1 cellular context compared by ENCODE assay signal in the genomic region with DNA sequence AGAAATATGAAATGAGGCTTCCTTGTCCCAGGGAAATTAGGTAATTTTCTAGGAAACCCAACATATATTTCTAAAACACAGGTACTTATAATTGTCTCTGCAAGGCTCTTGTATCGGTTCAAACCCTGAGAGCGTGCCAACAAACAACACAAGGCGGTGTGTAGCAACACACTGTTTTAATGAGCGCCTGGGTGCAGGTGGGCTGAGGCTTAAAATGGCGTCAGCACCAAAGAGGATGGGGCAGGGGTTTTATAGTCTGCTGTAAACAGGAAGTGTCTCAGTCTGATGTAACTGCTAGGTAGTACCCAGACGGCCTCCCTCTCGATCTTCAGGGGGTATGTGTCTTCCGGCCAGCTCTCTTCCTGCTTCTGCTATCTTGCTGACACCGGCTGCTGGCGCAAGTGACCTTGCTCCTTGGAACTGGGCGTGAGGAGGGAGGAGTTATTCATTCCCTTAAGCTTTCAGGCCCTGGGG.
TF ChIP-seq lines count a peak whose summit lies in the region.

No MANE protein-coding gene starts in this region.

TF ChIP-seq in HepG2, 621 proteins besides CTCF, POLR2A, EP300 and RAD21 (continued from another document and continues in another):
- TF ChIP-seq MNT (IDR thresholded peaks at IDR 0.05) (no peak), POLR2AphosphoS2 (IDR thresholded peaks at IDR 0.05; ENCODE audit: low read depth, low read length) (no peak), FOXO1 (CRISPR knock-in tag; IDR thresholded peaks at IDR 0.05) (peak; percentile 20; the same call in 1 of the 2 replicates), ZNF766 (CRISPR knock-in tag; IDR thresholded peaks at IDR 0.05; ENCODE audit: borderline replicate concordance) (no peak), ZBTB34 (CRISPR knock-in tag; IDR thresholded peaks at IDR 0.05) (no peak), RXRA (CRISPR knock-in tag; IDR thresholded peaks at IDR 0.05) (no peak), HCFC1 (IDR thresholded peaks at IDR 0.05; ENCODE audit: low read depth, low read length) (no peak), ETV5 (CRISPR knock-in tag; IDR thresholded peaks at IDR 0.05; ENCODE audit: borderline replicate concordance) (no peak), IKZF1 (IDR thresholded peaks at IDR 0.05) (no peak), FOXP4 (CRISPR knock-in tag; IDR thresholded peaks at IDR 0.05) (no peak), ISL2 (CRISPR knock-in tag; IDR thresholded peaks at IDR 0.05) (no peak), PATZ1 (CRISPR knock-in tag; IDR thresholded peaks at IDR 0.05) (no peak)
- TF ChIP-seq, protein P1, sequence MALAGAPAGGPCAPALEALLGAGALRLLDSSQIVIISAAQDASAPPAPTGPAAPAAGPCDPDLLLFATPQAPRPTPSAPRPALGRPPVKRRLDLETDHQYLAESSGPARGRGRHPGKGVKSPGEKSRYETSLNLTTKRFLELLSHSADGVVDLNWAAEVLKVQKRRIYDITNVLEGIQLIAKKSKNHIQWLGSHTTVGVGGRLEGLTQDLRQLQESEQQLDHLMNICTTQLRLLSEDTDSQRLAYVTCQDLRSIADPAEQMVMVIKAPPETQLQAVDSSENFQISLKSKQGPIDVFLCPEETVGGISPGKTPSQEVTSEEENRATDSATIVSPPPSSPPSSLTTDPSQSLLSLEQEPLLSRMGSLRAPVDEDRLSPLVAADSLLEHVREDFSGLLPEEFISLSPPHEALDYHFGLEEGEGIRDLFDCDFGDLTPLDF (CRISPR knock-in tag; IDR thresholded peaks at IDR 0.05), result no peak
- TF ChIP-seq, protein P2, sequence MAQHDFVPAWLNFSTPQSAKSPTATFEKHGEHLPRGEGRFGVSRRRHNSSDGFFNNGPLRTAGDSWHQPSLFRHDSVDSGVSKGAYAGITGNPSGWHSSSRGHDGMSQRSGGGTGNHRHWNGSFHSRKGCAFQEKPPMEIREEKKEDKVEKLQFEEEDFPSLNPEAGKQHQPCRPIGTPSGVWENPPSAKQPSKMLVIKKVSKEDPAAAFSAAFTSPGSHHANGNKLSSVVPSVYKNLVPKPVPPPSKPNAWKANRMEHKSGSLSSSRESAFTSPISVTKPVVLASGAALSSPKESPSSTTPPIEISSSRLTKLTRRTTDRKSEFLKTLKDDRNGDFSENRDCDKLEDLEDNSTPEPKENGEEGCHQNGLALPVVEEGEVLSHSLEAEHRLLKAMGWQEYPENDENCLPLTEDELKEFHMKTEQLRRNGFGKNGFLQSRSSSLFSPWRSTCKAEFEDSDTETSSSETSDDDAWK (CRISPR knock-in tag; IDR thresholded peaks at IDR 0.05), result no peak
- TF ChIP-seq, protein P3, sequence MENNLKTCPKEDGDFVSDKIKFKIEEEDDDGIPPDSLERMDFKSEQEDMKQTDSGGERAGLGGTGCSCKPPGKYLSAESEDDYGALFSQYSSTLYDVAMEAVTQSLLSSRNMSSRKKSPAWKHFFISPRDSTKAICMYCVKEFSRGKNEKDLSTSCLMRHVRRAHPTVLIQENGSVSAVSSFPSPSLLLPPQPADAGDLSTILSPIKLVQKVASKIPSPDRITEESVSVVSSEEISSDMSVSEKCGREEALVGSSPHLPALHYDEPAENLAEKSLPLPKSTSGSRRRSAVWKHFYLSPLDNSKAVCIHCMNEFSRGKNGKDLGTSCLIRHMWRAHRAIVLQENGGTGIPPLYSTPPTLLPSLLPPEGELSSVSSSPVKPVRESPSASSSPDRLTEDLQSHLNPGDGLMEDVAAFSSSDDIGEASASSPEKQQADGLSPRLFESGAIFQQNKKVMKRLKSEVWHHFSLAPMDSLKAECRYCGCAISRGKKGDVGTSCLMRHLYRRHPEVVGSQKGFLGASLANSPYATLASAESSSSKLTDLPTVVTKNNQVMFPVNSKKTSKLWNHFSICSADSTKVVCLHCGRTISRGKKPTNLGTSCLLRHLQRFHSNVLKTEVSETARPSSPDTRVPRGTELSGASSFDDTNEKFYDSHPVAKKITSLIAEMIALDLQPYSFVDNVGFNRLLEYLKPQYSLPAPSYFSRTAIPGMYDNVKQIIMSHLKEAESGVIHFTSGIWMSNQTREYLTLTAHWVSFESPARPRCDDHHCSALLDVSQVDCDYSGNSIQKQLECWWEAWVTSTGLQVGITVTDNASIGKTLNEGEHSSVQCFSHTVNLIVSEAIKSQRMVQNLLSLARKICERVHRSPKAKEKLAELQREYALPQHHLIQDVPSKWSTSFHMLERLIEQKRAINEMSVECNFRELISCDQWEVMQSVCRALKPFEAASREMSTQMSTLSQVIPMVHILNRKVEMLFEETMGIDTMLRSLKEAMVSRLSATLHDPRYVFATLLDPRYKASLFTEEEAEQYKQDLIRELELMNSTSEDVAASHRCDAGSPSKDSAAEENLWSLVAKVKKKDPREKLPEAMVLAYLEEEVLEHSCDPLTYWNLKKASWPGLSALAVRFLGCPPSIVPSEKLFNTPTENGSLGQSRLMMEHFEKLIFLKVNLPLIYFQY (CRISPR knock-in tag; IDR thresholded peaks at IDR 0.05; ENCODE audit: borderline replicate concordance), result no peak
- TF ChIP-seq, protein P4, sequence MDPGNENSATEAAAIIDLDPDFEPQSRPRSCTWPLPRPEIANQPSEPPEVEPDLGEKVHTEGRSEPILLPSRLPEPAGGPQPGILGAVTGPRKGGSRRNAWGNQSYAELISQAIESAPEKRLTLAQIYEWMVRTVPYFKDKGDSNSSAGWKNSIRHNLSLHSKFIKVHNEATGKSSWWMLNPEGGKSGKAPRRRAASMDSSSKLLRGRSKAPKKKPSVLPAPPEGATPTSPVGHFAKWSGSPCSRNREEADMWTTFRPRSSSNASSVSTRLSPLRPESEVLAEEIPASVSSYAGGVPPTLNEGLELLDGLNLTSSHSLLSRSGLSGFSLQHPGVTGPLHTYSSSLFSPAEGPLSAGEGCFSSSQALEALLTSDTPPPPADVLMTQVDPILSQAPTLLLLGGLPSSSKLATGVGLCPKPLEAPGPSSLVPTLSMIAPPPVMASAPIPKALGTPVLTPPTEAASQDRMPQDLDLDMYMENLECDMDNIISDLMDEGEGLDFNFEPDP (CRISPR knock-in tag; conservative IDR thresholded peaks at IDR 0.05), result no peak
- TF ChIP-seq, protein P5, sequence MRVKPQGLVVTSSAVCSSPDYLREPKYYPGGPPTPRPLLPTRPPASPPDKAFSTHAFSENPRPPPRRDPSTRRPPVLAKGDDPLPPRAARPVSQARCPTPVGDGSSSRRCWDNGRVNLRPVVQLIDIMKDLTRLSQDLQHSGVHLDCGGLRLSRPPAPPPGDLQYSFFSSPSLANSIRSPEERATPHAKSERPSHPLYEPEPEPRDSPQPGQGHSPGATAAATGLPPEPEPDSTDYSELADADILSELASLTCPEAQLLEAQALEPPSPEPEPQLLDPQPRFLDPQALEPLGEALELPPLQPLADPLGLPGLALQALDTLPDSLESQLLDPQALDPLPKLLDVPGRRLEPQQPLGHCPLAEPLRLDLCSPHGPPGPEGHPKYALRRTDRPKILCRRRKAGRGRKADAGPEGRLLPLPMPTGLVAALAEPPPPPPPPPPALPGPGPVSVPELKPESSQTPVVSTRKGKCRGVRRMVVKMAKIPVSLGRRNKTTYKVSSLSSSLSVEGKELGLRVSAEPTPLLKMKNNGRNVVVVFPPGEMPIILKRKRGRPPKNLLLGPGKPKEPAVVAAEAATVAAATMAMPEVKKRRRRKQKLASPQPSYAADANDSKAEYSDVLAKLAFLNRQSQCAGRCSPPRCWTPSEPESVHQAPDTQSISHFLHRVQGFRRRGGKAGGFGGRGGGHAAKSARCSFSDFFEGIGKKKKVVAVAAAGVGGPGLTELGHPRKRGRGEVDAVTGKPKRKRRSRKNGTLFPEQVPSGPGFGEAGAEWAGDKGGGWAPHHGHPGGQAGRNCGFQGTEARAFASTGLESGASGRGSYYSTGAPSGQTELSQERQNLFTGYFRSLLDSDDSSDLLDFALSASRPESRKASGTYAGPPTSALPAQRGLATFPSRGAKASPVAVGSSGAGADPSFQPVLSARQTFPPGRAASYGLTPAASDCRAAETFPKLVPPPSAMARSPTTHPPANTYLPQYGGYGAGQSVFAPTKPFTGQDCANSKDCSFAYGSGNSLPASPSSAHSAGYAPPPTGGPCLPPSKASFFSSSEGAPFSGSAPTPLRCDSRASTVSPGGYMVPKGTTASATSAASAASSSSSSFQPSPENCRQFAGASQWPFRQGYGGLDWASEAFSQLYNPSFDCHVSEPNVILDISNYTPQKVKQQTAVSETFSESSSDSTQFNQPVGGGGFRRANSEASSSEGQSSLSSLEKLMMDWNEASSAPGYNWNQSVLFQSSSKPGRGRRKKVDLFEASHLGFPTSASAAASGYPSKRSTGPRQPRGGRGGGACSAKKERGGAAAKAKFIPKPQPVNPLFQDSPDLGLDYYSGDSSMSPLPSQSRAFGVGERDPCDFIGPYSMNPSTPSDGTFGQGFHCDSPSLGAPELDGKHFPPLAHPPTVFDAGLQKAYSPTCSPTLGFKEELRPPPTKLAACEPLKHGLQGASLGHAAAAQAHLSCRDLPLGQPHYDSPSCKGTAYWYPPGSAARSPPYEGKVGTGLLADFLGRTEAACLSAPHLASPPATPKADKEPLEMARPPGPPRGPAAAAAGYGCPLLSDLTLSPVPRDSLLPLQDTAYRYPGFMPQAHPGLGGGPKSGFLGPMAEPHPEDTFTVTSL (CRISPR knock-in tag; IDR thresholded peaks at IDR 0.05; ENCODE audit: borderline replicate concordance), result no peak
- TF ChIP-seq, protein P6, sequence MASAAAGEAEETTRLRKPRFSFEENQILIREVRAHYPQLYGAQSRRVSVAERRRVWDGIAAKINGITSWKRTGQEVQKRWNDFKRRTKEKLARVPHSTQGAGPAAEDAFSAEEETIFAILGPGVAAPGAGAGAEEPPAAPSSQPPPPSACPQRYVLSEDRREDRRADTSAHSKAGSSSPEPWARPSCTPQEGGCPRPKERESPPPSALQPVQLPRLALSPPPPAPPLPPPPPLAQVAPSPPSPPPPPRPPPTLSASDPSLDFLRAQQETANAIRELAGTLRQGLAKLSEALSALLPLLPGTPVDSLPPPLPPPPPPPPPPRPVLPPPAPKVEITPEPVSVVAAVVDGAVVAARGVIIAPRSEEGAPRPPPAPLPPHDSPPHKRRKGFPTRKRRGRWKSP (CRISPR knock-in tag; IDR thresholded peaks at IDR 0.05), result no peak
